In the genomic region with DNA sequence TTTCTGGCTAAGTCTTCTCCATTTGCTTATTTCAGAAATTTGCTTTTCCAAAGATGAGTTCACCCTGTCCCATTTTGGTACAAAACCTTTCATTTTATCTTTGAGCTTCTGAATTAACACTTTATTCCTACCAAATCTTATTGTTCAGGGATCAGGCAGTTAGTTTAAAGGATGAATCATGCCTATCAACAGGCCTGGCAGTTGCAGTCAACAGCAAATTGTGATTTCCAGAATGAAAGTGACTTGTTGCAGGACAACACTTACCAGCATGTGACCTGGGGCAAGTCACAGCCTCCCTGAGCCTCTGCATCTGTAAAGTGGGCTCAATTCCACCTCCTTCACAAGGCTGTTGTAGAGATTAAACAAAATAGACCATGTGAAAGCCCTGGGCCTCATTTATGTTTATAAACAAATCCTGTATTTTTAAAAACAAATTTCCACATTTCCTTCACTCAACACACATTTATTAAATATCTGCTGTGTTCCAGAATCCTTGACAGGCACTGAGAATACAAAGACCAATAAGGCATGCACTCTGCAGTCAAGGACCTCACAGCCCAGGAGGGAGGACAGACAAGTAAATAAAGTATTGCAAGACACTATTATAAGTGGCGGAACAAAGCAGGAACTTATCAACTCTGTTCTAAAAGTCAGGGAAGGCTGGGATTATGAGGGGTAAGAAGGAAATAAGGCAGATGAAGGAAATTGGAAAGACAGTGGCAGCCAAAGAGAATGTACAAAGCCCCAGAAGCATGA, we compare ENCODE assay signal across 18 cellular contexts.
DNase-seq lines count a peak whose midpoint lies in the region; ATAC-seq, FAIRE-seq and TF ChIP-seq lines count a peak whose summit lies in the region.
"Had no signal": no experiment of that assay in that cellular context is flagged by ENCODE, and none has a peak within 500 bp of the region (broad histone marks: within the 10 kb centered on the region; RNA-seq: fewer than 3 reads in every experiment).

No MANE protein-coding gene starts in this region.

- ATAC-seq in left lung (peak; percentile 67), upper lobe of right lung (peak; percentile 78), heart left ventricle (no peak)
- ATAC-seq: GM12878, HCT116 had no signal

- 53 to 95% (median 93%) methylated on average over 1 of the region's 1 CpG for WGBS in heart left ventricle, 4 donors

- CTCF ChIA-PET in HEK293 (lab: Yijun Ruan, JAX): interaction anchor here (1.2 kb wide), 1 partner anchor 166 kb away, joined by 3 read pairs; no protein-coding TSS in a partner anchor

- H3K27ac ChIP-seq in HEK293 (ENCODE audit: extremely low read depth, low read depth, low read length): no peak overlapping the region
- H3K27ac ChIP-seq in SJSA1: peak overlapping the region; percentile 41
- H3K27ac ChIP-seq in left lung: peak overlapping the region in 1 of 2 donors; percentile 37
- H3K27ac ChIP-seq in upper lobe of right lung: no peak overlapping the region
- no peak overlapping the region for H3K27ac ChIP-seq in heart left ventricle
- H3K27ac ChIP-seq: BLaER1 treated with 17β-estradiol and CSF1 and Interleukin-3, amounts not matched to agents 10 nM and 100 nM; HL-60 had no signal

- no peaks in the 10 kb centered on the region for H3K27me3 ChIP-seq in SJSA1 (replicated peaks)
- no peaks in the 10 kb centered on the region for H3K27me3 ChIP-seq in left lung
- no peaks in the 10 kb centered on the region for H3K27me3 ChIP-seq in upper lobe of right lung
- no peaks in the 10 kb centered on the region for H3K27me3 ChIP-seq in heart left ventricle
- H3K27me3 ChIP-seq: BLaER1 treated with 17β-estradiol and CSF1 and Interleukin-3, amounts not matched to agents 10 nM and 100 nM had no signal

- TF ChIP-seq POLR2A in heart left ventricle (IDR thresholded peaks at IDR 0.05): no peak

- FAIRE-seq in urothelium cell line (lab: Jason Lieb, UNC): no peak
- FAIRE-seq: GM12878, GM18507 had no signal

- no peak overlapping the region for H3K4me3 ChIP-seq in HEK293 (ENCODE audit: low read depth, low read length)
- no peak overlapping the region for H3K4me3 ChIP-seq in SJSA1
- H3K4me3 ChIP-seq in left lung: no peak overlapping the region
- no peak overlapping the region for H3K4me3 ChIP-seq in upper lobe of right lung
- no peak overlapping the region for H3K4me3 ChIP-seq in heart left ventricle
- H3K4me3 ChIP-seq: BLaER1 treated with 17β-estradiol and CSF1 and Interleukin-3, amounts not matched to agents 10 nM and 100 nM; GM12878 had no signal

- H3K9me3 ChIP-seq in HEK293 (ENCODE audit: control insufficient read depth, insufficient read depth, low read depth, low read length) (no peaks in the 10 kb centered on the region), SJSA1 (replicated peaks) (no peaks in the 10 kb centered on the region), left lung (no peaks in the 10 kb centered on the region), upper lobe of right lung (no peaks in the 10 kb centered on the region), heart left ventricle (no peaks in the 10 kb centered on the region)
- H3K9me3 ChIP-seq: BLaER1 treated with 17β-estradiol and CSF1 and Interleukin-3, amounts not matched to agents 10 nM and 100 nM had no signal

- POLR2A ChIA-PET in HEK293 (lab: Yijun Ruan, JAX): no interaction called here

- peaks cover 26% of the 10 kb centered on the region for H3K4me1 ChIP-seq in HEK293 (ENCODE audit: control insufficient read depth, insufficient read depth, low read length)
- peaks cover 38% of the 10 kb centered on the region for H3K4me1 ChIP-seq in SJSA1 (replicated peaks)
- H3K4me1 ChIP-seq in left lung: no peaks in the 10 kb centered on the region
- no peaks in the 10 kb centered on the region for H3K4me1 ChIP-seq in upper lobe of right lung
- peaks cover 0 to 5% (median 0%) of the 10 kb centered on the region in 12 donors for H3K4me1 ChIP-seq in heart left ventricle
- H3K4me1 ChIP-seq: BLaER1 treated with 17β-estradiol and CSF1 and Interleukin-3, amounts not matched to agents 10 nM and 100 nM had no signal

- DNase-seq in SJSA1 (ENCODE audit: low read depth in 1 of 2, low spot score in 2 of 2): no peak
- DNase-seq in left lung: peak in 1 of 2 donors; percentile 37
- no peak for DNase-seq in upper lobe of right lung
- DNase-seq in urothelium cell line (ENCODE audit: low spot score): no peak
- DNase-seq in heart left ventricle: no peak
- DNase-seq in stimulated activated naive CD4-positive, alpha-beta T cell (lab: John Stamatoyannopoulos, UW): no peak
- DNase-seq: DMS 273 treated with DMSO at 0.1 percent for 48 hours, KBM-7, NCI-H1092, NCI-H226, NCI-H526 treated with DMSO at 0.1 percent for 48 hours, SHP77 had no signal

- TF ChIP-seq CTCF in HEK293 (tag by site-specific recombination; IDR thresholded peaks at IDR 0.05) (no peak), left lung (IDR thresholded peaks at IDR 0.05) (no peak), upper lobe of right lung (IDR thresholded peaks at IDR 0.05) (no peak), heart left ventricle (IDR thresholded peaks at IDR 0.05) (no peak)

- intact Hi-C loops in left lung (cut with DNase I) (no loop called here), upper lobe of right lung (cut with DNase I) (no loop called here), heart left ventricle (cut with DNase I) (no loop called here)

- H3K36me3 ChIP-seq in HEK293 (ENCODE audit: control insufficient read depth in 2 of 2, insufficient read depth in 1 of 2, low read length in 2 of 2) (no peaks in the 10 kb centered on the region), SJSA1 (no peaks in the 10 kb centered on the region), left lung (no peaks in the 10 kb centered on the region), upper lobe of right lung (no peaks in the 10 kb centered on the region), heart left ventricle (no peaks in the 10 kb centered on the region)
- H3K36me3 ChIP-seq: BLaER1 treated with 17β-estradiol and CSF1 and Interleukin-3, amounts not matched to agents 10 nM and 100 nM had no signal

TF ChIP-seq in HEK293, 187 proteins besides CTCF, POLR2A, EP300 and RAD21 (continues in another document):
- TF ChIP-seq, protein P1, sequence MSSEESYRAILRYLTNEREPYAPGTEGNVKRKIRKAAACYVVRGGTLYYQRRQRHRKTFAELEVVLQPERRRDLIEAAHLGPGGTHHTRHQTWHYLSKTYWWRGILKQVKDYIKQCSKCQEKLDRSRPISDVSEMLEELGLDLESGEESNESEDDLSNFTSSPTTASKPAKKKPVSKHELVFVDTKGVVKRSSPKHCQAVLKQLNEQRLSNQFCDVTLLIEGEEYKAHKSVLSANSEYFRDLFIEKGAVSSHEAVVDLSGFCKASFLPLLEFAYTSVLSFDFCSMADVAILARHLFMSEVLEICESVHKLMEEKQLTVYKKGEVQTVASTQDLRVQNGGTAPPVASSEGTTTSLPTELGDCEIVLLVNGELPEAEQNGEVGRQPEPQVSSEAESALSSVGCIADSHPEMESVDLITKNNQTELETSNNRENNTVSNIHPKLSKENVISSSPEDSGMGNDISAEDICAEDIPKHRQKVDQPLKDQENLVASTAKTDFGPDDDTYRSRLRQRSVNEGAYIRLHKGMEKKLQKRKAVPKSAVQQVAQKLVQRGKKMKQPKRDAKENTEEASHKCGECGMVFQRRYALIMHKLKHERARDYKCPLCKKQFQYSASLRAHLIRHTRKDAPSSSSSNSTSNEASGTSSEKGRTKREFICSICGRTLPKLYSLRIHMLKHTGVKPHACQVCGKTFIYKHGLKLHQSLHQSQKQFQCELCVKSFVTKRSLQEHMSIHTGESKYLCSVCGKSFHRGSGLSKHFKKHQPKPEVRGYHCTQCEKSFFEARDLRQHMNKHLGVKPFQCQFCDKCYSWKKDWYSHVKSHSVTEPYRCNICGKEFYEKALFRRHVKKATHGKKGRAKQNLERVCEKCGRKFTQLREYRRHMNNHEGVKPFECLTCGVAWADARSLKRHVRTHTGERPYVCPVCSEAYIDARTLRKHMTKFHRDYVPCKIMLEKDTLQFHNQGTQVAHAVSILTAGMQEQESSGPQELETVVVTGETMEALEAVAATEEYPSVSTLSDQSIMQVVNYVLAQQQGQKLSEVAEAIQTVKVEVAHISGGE (tag by site-specific recombination; conservative IDR thresholded peaks at IDR 0.05; ENCODE audit: low read depth): no peak
- TF ChIP-seq ZIC2 (tag by site-specific recombination; IDR thresholded peaks at IDR 0.05): no peak
- TF ChIP-seq SCRT1 (tag by site-specific recombination; IDR thresholded peaks at IDR 0.05; ENCODE audit: borderline replicate concordance): peak; percentile 76; the same call in 1 of the 2 replicates
- TF ChIP-seq, protein P2, sequence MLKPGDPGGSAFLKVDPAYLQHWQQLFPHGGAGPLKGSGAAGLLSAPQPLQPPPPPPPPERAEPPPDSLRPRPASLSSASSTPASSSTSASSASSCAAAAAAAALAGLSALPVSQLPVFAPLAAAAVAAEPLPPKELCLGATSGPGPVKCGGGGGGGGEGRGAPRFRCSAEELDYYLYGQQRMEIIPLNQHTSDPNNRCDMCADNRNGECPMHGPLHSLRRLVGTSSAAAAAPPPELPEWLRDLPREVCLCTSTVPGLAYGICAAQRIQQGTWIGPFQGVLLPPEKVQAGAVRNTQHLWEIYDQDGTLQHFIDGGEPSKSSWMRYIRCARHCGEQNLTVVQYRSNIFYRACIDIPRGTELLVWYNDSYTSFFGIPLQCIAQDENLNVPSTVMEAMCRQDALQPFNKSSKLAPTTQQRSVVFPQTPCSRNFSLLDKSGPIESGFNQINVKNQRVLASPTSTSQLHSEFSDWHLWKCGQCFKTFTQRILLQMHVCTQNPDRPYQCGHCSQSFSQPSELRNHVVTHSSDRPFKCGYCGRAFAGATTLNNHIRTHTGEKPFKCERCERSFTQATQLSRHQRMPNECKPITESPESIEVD (tag by site-specific recombination; IDR thresholded peaks at IDR 0.05): no peak
- TF ChIP-seq, protein P3, sequence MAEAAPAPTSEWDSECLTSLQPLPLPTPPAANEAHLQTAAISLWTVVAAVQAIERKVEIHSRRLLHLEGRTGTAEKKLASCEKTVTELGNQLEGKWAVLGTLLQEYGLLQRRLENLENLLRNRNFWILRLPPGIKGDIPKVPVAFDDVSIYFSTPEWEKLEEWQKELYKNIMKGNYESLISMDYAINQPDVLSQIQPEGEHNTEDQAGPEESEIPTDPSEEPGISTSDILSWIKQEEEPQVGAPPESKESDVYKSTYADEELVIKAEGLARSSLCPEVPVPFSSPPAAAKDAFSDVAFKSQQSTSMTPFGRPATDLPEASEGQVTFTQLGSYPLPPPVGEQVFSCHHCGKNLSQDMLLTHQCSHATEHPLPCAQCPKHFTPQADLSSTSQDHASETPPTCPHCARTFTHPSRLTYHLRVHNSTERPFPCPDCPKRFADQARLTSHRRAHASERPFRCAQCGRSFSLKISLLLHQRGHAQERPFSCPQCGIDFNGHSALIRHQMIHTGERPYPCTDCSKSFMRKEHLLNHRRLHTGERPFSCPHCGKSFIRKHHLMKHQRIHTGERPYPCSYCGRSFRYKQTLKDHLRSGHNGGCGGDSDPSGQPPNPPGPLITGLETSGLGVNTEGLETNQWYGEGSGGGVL (tag by site-specific recombination; IDR thresholded peaks at IDR 0.05): no peak
- TF ChIP-seq ZNF426 (tag by site-specific recombination; IDR thresholded peaks at IDR 0.05): no peak
- no peak for TF ChIP-seq ZNF830 (tag by site-specific recombination; IDR thresholded peaks at IDR 0.05; ENCODE audit: low read depth)

Comparison
In these comparisons a context has a peak if more than half of its experiments do, and no peak if none do; other contexts are left out.
1. ATAC-seq: peak in left lung (single experiment) and upper lobe of right lung (single experiment); none in heart left ventricle (0 of 4).